24 cellular contexts compared by ENCODE assay signal in the genomic region with DNA sequence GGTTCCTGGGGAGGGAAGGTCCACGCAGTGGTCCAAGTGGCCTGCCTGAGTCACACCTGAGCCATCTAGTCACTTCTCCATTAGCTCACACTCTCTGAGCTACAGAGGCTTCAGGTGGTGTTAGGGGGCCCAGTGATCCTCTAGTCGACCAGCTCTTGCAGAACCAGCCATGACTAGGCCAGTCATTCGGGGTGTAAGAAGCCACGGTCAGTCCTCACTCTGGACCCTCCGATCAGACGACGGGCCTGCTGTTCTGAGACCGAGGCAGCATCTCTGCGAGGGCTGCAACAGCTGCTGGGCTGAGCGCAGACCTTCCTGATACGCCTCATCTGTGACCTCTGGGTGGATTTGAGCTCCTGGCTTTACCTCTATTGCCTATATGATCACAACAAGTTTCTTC.
"Had no signal": no experiment of that assay in that cellular context is flagged by ENCODE, and none has a peak within 500 bp of the region (broad histone marks: within the 10 kb centered on the region; RNA-seq: fewer than 3 reads in every experiment).

No MANE protein-coding gene starts in this region.

- H3K36me3 ChIP-seq: neural progenitor cell, neutrophil, pancreas, right lobe of liver, sigmoid colon, stomach, thoracic aorta, thyroid gland, tibial nerve, upper lobe of left lung, vagina had no signal

- DNase-seq: natural killer cell; nucleus accumbens; pancreas; psoas muscle; right cardiac atrium; right lobe of liver; sigmoid colon; small intestine; stimulated activated CD4-positive, alpha-beta T cell treated with anti-CD3 and anti-CD28 coated beads, Interleukin-15, amount 100 ng/mL, for 24 hours; stimulated activated CD4-positive, alpha-beta T cell treated with anti-CD3 and anti-CD28 coated beads, Interleukin-2, amount 100 ng/mL, for 24 hours; stimulated activated CD4-positive, alpha-beta T cell treated with anti-CD3 and anti-CD28 coated beads, Interleukin-2, amount 100 ng/mL, for 48 hours; stimulated activated CD4-positive, alpha-beta T cell treated with anti-CD3 and anti-CD28 coated beads, Interleukin-4, amount 100 ng/mL, for 24 hours; stimulated activated naive B cell treated with anti-CD40 and anti-IgM and Interleukin-4, amounts not matched to agents 10 μg/mL and 1 μg/mL and 100 μg/mL, for 72 hours; stimulated activated naive CD4-positive, alpha-beta T cell treated with Interleukin-2 at 50 U/mL for 16 hours; stomach; thyroid gland; trophoblast cell; upper lobe of left lung had no signal

- H3K9me3 ChIP-seq: neutrophil, pancreas, psoas muscle, right lobe of liver, sigmoid colon, stomach, thoracic aorta, thyroid gland, tibial nerve, upper lobe of left lung, vagina had no signal

- H3K4me1 ChIP-seq: neural progenitor cell, pancreas, psoas muscle, right lobe of liver, sigmoid colon, stomach, thyroid gland, tibial nerve, upper lobe of left lung, vagina had no signal

- H3K4me2 ChIP-seq: neural progenitor cell had no signal

- H3K27me3 ChIP-seq: neural progenitor cell, neutrophil, pancreas, right lobe of liver, sigmoid colon, stomach, thyroid gland, tibial nerve, upper lobe of left lung, vagina had no signal

- FAIRE-seq: pancreas, small intestine, urothelium cell line had no signal

- H3K27ac ChIP-seq: neural progenitor cell, neutrophil, pancreas, psoas muscle, right lobe of liver, sigmoid colon, thoracic aorta, thyroid gland, tibial nerve, upper lobe of left lung, vagina had no signal

- H3K4me3 ChIP-seq: neural progenitor cell, pancreas, psoas muscle, right lobe of liver, sigmoid colon, stomach, thoracic aorta, thyroid gland, tibial nerve, upper lobe of left lung, vagina had no signal

- H3K9ac ChIP-seq: neural progenitor cell had no signal
